Comparison of ENCODE assay signal across 1 cellular context in the genomic region with DNA sequence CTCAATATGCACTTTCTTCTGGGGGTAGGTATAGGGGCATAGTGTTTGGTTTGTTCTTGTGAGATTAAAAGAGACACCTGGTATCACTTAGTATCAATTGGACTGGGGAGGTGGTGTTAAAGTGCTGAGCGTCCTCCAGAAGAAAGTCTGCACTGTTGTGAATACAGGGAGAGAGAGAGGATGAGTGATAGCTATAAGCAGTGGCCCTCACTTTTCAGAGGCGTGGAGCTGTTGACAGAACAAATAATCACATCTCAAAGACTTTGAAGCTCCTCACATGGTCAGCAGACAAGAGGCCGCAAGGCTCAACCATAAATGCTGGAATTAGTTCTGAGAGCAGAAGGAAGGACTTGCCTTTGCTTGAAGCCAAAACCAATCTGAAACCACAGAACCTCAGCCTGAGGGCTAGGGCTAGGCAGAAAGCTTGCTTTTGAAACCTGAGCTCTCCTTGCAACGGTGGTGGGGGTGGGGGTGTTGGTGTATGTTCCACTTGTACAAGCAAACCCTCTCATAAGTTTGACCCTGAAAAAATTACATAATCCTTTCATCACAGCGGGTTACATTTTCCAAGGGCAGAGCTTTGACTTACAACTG.
TF ChIP-seq lines count a peak whose summit lies in the region.

No MANE protein-coding gene starts in this region.

TF ChIP-seq in HepG2, 621 proteins besides CTCF, POLR2A, EP300 and RAD21 (continued from another document):
- TF ChIP-seq ZNF142 (CRISPR knock-in tag; IDR thresholded peaks at IDR 0.05) (no peak), KAT7 (CRISPR knock-in tag; IDR thresholded peaks at IDR 0.05; ENCODE audit: borderline replicate concordance) (no peak), ZNF674 (CRISPR knock-in tag; IDR thresholded peaks at IDR 0.05; ENCODE audit: low read depth) (no peak), RARG (CRISPR knock-in tag; IDR thresholded peaks at IDR 0.05; ENCODE audit: low read depth) (no peak), PAX8 (CRISPR knock-in tag; IDR thresholded peaks at IDR 0.05; ENCODE audit: borderline replicate concordance) (no peak), NFKBIZ (CRISPR knock-in tag; IDR thresholded peaks at IDR 0.05) (no peak)
- TF ChIP-seq, protein P1, sequence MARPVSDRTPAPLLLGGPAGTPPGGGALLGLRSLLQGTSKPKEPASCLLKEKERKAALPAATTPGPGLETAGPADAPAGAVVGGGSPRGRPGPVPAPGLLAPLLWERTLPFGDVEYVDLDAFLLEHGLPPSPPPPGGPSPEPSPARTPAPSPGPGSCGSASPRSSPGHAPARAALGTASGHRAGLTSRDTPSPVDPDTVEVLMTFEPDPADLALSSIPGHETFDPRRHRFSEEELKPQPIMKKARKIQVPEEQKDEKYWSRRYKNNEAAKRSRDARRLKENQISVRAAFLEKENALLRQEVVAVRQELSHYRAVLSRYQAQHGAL (CRISPR knock-in tag; IDR thresholded peaks at IDR 0.05; ENCODE audit: not compliant biosample characterization), result no peak
- TF ChIP-seq, protein P2, sequence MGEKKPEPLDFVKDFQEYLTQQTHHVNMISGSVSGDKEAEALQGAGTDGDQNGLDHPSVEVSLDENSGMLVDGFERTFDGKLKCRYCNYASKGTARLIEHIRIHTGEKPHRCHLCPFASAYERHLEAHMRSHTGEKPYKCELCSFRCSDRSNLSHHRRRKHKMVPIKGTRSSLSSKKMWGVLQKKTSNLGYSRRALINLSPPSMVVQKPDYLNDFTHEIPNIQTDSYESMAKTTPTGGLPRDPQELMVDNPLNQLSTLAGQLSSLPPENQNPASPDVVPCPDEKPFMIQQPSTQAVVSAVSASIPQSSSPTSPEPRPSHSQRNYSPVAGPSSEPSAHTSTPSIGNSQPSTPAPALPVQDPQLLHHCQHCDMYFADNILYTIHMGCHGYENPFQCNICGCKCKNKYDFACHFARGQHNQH (CRISPR knock-in tag; IDR thresholded peaks at IDR 0.05), result no peak
